ENCODE assay signal across 16 cellular contexts in genomic region chr7:43211276-43211675, GRCh38.
A peak's percentile ranks its signal among the peaks of the same experiment; 100 is the strongest.
DNase-seq lines count a peak whose midpoint lies in the region; TF ChIP-seq lines count a peak whose summit lies in the region.
"Had no signal": no experiment of that assay in that cellular context is flagged by ENCODE, and none has a peak within 500 bp of the region (broad histone marks: within the 10 kb centered on the region; RNA-seq: fewer than 3 reads in every experiment).

No MANE protein-coding gene starts in this region.

- TF ChIP-seq CTCF in LNCAP (IDR thresholded peaks at IDR 0.05) (0 out of 2 replicates have a peak, but pooled peaks have one; percentile 12), choroid plexus epithelial cell (conservative IDR thresholded peaks at IDR 0.05; ENCODE audit: low read depth, low read length) (peak; percentile 27), mesothelial cell of epicardium (IDR thresholded peaks at IDR 0.05; ENCODE audit: unreplicated experiment) (no peak), thyroid gland (IDR thresholded peaks at IDR 0.05) (no peak)

- H3K4me1 ChIP-seq in thyroid gland: peaks cover under 1 to 2% of the 10 kb centered on the region in 2 donors
- H3K4me1 ChIP-seq: heart right ventricle had no signal

- 89 to 93% methylated on average over 4 of the region's 4 CpGs for WGBS in thyroid gland, 2 donors

- peak overlapping the region; percentile 84 for H3K27ac Mint-ChIP-seq in mesothelial cell of epicardium
- H3K27ac Mint-ChIP-seq: activated naive CD4-positive, alpha-beta T cell treated with anti-CD3 and anti-CD28 coated beads for 36 hours; CD8-positive, alpha-beta T cell; natural killer cell treated with Interleukin-12 subunit alpha and Interleukin-12 subunit beta and Interleukin-15 and Interleukin-18, amount 100 ng/mL, for 72 hours had no signal

- H3K36me3 ChIP-seq in thyroid gland: no peaks in the 10 kb centered on the region
- H3K36me3 ChIP-seq: cardiac muscle cell, heart right ventricle had no signal

- no peaks in the 10 kb centered on the region for H3K27me3 ChIP-seq in thyroid gland
- H3K27me3 ChIP-seq: cardiac muscle cell had no signal

- no peak overlapping the region for H3K27ac ChIP-seq in thyroid gland
- H3K27ac ChIP-seq: cardiac muscle cell, heart right ventricle had no signal

- H3K4me3 ChIP-seq in choroid plexus epithelial cell (ENCODE audit: low read depth, low read length) (no peak overlapping the region), thyroid gland (replicated peaks in 1 of 3) (no peak overlapping the region)
- H3K4me3 ChIP-seq: cardiac muscle cell, heart right ventricle had no signal

- no peaks in the 10 kb centered on the region for H3K36me3 Mint-ChIP-seq in mesothelial cell of epicardium
- H3K36me3 Mint-ChIP-seq: CD8-positive, alpha-beta T cell; natural killer cell treated with Interleukin-12 subunit alpha and Interleukin-12 subunit beta and Interleukin-15 and Interleukin-18, amount 100 ng/mL, for 72 hours had no signal

- no peaks in the 10 kb centered on the region for H3K27me3 Mint-ChIP-seq in mesothelial cell of epicardium (ENCODE audit: low read depth)

- H3K9me3 ChIP-seq in thyroid gland: no peaks in the 10 kb centered on the region
- H3K9me3 ChIP-seq: heart right ventricle had no signal

- no peak for TF ChIP-seq POLR2A in thyroid gland (IDR thresholded peaks at IDR 0.05)

- intact Hi-C loops in thyroid gland (cut with DNase I): no loop called here

- H3K4me3 Mint-ChIP-seq in mesothelial cell of epicardium: no peak overlapping the region
- H3K4me3 Mint-ChIP-seq: activated naive CD4-positive, alpha-beta T cell treated with anti-CD3 and anti-CD28 coated beads for 36 hours; CD8-positive, alpha-beta T cell; natural killer cell treated with Interleukin-12 subunit alpha and Interleukin-12 subunit beta and Interleukin-15 and Interleukin-18, amount 100 ng/mL, for 72 hours had no signal

- H3K4me1 Mint-ChIP-seq in mesothelial cell of epicardium: peaks cover 15% of the 10 kb centered on the region

- H3K9me3 Mint-ChIP-seq in mesothelial cell of epicardium: no peaks in the 10 kb centered on the region
- H3K9me3 Mint-ChIP-seq: activated naive CD4-positive, alpha-beta T cell treated with anti-CD3 and anti-CD28 coated beads for 36 hours; CD8-positive, alpha-beta T cell; natural killer cell treated with Interleukin-12 subunit alpha and Interleukin-12 subunit beta and Interleukin-15 and Interleukin-18, amount 100 ng/mL, for 72 hours had no signal

- DNase-seq in EL: peak; percentile 30
- no peak for DNase-seq in choroid plexus epithelial cell (ENCODE audit: low read depth)
- no peak for DNase-seq in mesothelial cell of epicardium (ENCODE audit: low spot score in 2 of 2, unreplicated experiment in 2 of 2)
- DNase-seq in globus pallidus (ENCODE audit: low spot score): no peak
- no peak for DNase-seq in thyroid gland
- DNase-seq in NCI-H2196 (lab: John Stamatoyannopoulos, UW; ENCODE audit: unreplicated experiment): no peak
- no peak for DNase-seq in NCI-H1930 (lab: John Stamatoyannopoulos, UW)
- DNase-seq: activated naive CD4-positive, alpha-beta T cell treated with anti-CD3 and anti-CD28 coated beads for 36 hours; CD8-positive, alpha-beta T cell; heart right ventricle; left ventricle myocardium superior; NCI-H2081 treated with DMSO at 0.1 percent for 48 hours; stimulated activated CD4-positive, alpha-beta T cell treated with anti-CD3 and anti-CD28 coated beads, Interleukin-2, amount 100 ng/mL, for 48 hours had no signal

Comparison
In these comparisons a context has a peak if more than half of its experiments do, and no peak if none do; other contexts are left out.
1. CTCF ChIP-seq: peak in LNCAP (single experiment) and choroid plexus epithelial cell (single experiment); none in mesothelial cell of epicardium (single experiment) and thyroid gland (0 of 6).